ENCODE assay signal across 8 cellular contexts in the genomic region with DNA sequence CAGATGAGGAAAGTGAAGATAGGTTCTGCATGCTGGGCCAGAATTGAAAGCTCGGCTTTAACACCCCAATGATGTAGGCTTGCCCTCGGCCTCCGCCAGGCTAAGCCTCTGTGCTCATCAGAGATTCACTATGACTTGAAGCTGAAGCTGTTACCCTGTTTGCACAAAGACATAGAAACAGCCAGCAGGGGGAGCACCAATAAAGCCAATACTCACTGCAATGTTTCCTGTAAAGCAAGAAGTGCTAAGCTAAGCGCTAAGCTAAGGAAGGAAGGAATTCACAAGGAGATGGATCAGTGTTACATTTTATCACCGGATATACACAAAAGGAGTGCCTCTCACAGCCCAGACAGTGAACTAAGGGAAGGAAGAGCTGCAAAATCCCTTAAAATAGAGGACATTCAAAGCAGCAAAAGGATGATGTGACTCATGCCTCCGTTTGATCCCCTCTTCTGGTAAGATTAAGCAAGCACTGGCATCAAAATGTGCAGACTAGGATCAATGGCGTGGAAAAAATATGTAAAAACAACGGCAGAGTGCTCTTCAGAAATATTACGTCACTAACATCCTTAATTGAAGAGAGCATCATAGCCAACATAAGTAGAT.
A peak's percentile ranks its signal among the peaks of the same experiment; 100 is the strongest.
DNase-seq lines count a peak whose midpoint lies in the region; ATAC-seq and TF ChIP-seq lines count a peak whose summit lies in the region.

No MANE protein-coding gene starts in this region.

- WGBS in ovary, 3 donors: 17 to 22% (median 18%) methylated on average over 9 of the region's 9 CpGs
- 17 to 20% methylated on average over 9 of the region's 9 CpGs for WGBS in upper lobe of left lung, 2 donors

- H3K27me3 ChIP-seq in Peyer's patch (no peaks in the 10 kb centered on the region), ovary (no peaks in the 10 kb centered on the region), upper lobe of left lung (no peaks in the 10 kb centered on the region)

- H3K9me3 ChIP-seq in Peyer's patch (no peaks in the 10 kb centered on the region), ovary (no peaks in the 10 kb centered on the region), upper lobe of left lung (no peaks in the 10 kb centered on the region)

- intact Hi-C loops in ovary (cut with DNase I): loop anchor here (5.0 to 10.0 kb wide), 4 partner anchors 202 to 1016 kb away; no protein-coding TSS in a partner anchor

- TF ChIP-seq EP300 in ovary (IDR thresholded peaks at IDR 0.05) (no peak), upper lobe of left lung (IDR thresholded peaks at IDR 0.05) (no peak)

- TF ChIP-seq CTCF in Peyer's patch (IDR thresholded peaks at IDR 0.05): peak in 5 of 6 experiments; percentile 43 to 86 (median 82)
- TF ChIP-seq CTCF in foreskin fibroblast (IDR thresholded peaks at IDR 0.05; ENCODE audit: low read depth, low read length): peak; percentile 92
- TF ChIP-seq CTCF in ovary (IDR thresholded peaks at IDR 0.05): peak; percentile 47 to 69 (median 53)
- TF ChIP-seq CTCF in upper lobe of left lung (IDR thresholded peaks at IDR 0.05): peak; percentile 60 to 85 (median 76)

- peak; percentile 88 to 92 for ATAC-seq in upper lobe of left lung (ENCODE audit: low FRiP score in 2 of 2)

- no peak overlapping the region for H3K4me3 ChIP-seq in Peyer's patch
- H3K4me3 ChIP-seq in foreskin fibroblast (ENCODE audit: low read depth in 1 of 2, low read length in 2 of 2): no peak overlapping the region
- H3K4me3 ChIP-seq in ovary: no peak overlapping the region
- H3K4me3 ChIP-seq in upper lobe of left lung: no peak overlapping the region

- DNase-seq in GF-D8 (lab: John Stamatoyannopoulos, UW) (peak; percentile 38), GOT3 (lab: John Stamatoyannopoulos, UW) (peak; percentile 72), Kasumi-1 (lab: John Stamatoyannopoulos, UW) (peak; percentile 85 to 92), Peyer's patch (peak in 2 of 3 donors; percentile 50 to 87), foreskin fibroblast (peak; percentile 63 to 84), ovary (peak; percentile 53 to 76 (median 62)), upper lobe of left lung (peak in 1 of 2 donors; percentile 62)
- peak; percentile 23 to 42 for DNase-seq in activated T-helper 1 cell treated with anti-CD3 and anti-CD28 coated beads, Interleukin-2, amount 50 U/mL, for 16 hours (ENCODE audit: low read depth in 1 of 2, low spot score in 1 of 2)

- H3K27ac ChIP-seq in Peyer's patch: no peak overlapping the region
- no peak overlapping the region for H3K27ac ChIP-seq in ovary
- H3K27ac ChIP-seq in upper lobe of left lung: no peak overlapping the region

- H3K36me3 ChIP-seq in Peyer's patch: no peaks in the 10 kb centered on the region
- H3K36me3 ChIP-seq in ovary: no peaks in the 10 kb centered on the region
- no peaks in the 10 kb centered on the region for H3K36me3 ChIP-seq in upper lobe of left lung

- TF ChIP-seq POLR2A in Peyer's patch (IDR thresholded peaks at IDR 0.05) (no peak), ovary (IDR thresholded peaks at IDR 0.05) (no peak), upper lobe of left lung (IDR thresholded peaks at IDR 0.05) (no peak)

- H3K4me1 ChIP-seq in Peyer's patch (no peaks in the 10 kb centered on the region), ovary (ENCODE audit: insufficient read depth) (no peaks in the 10 kb centered on the region), upper lobe of left lung (peaks cover 0 to 12% (median 3%) of the 10 kb centered on the region in 4 donors)
